ENCODE assay signal across 13 cellular contexts in genomic region chr6:106783631-106784566, GRCh38.
DNase-seq lines count a peak whose midpoint lies in the region; ATAC-seq and TF ChIP-seq lines count a peak whose summit lies in the region.
"Had no signal": no experiment of that assay in that cellular context is flagged by ENCODE, and none has a peak within 500 bp of the region (broad histone marks: within the 10 kb centered on the region; RNA-seq: fewer than 3 reads in every experiment).

No MANE protein-coding gene starts in this region.

- H3K27me3 ChIP-seq in OCI-LY1 (ENCODE audit: insufficient read depth, low read length), result no peaks in the 10 kb centered on the region
- no peaks in the 10 kb centered on the region for H3K27me3 ChIP-seq in SK-N-SH (ENCODE audit: insufficient read depth)

- no peak overlapping the region for H3K4me2 ChIP-seq in OCI-LY1 (ENCODE audit: low read length)
- H3K4me2 ChIP-seq in SK-N-SH, result no peak overlapping the region

- POLR2A ChIA-PET in SK-N-SH (lab: Yijun Ruan, JAX), result no interaction called here

- H3K9ac ChIP-seq in OCI-LY1 (ENCODE audit: low read length), result no peak overlapping the region
- no peak overlapping the region for H3K9ac ChIP-seq in SK-N-SH

- no peak for TF ChIP-seq EP300 in SK-N-SH (IDR thresholded peaks at IDR 0.05; ENCODE audit: borderline replicate concordance in 1 of 2, low read depth in 1 of 2, low read length in 1 of 2)

- DNase-seq in Calu3 (no peak), epithelial cell of proximal tubule (ENCODE audit: low read depth) (no peak), mucosa of gallbladder (ENCODE audit: low spot score) (peak; percentile 27), SK-N-SH (no peak), NCI-H69 (lab: John Stamatoyannopoulos, UW) (no peak)
- DNase-seq in natural killer cell treated with Interleukin-12 subunit alpha and Interleukin-12 subunit beta and Interleukin-15 and Interleukin-18, amount 100 ng/mL, for 72 hours (ENCODE audit: low spot score), result no peak
- DNase-seq: activated CD8-positive, alpha-beta T cell treated with anti-CD3 and anti-CD28 coated beads, Interleukin-2, amount 10 ng/mL, durations not matched to agents 7 days and 5 days; NCI-H1694 treated with DMSO at 0.1 percent for 48 hours; stimulated activated CD4-positive, alpha-beta T cell treated with anti-CD3 and anti-CD28 coated beads, Interleukin-12 subunit alpha, Interleukin-12 subunit beta, amount 100 ng/mL, for 4 hours; stimulated activated naive CD8-positive, alpha-beta T cell treated with anti-CD3 and anti-CD28 coated beads, Interleukin-15, Interleukin-2, amounts not matched to agents 100 U/mL and 50 U/mL, for 24 hours had no signal

- intact Hi-C loops in Calu3 (cut with micrococcal nuclease; ENCODE audit: unreplicated experiment), result no loop called here

- H3K9me3 Mint-ChIP-seq in Calu3 (ENCODE audit: low read depth, unreplicated experiment), result peaks cover 13% of the 10 kb centered on the region
- H3K9me3 Mint-ChIP-seq in natural killer cell treated with Interleukin-12 subunit alpha and Interleukin-12 subunit beta and Interleukin-15 and Interleukin-18, amount 100 ng/mL, for 72 hours, result no peaks in the 10 kb centered on the region

- peaks cover 3% of the 10 kb centered on the region for H3K9me3 ChIP-seq in OCI-LY1 (ENCODE audit: low read length)
- H3K9me3 ChIP-seq in SK-N-SH, result no peaks in the 10 kb centered on the region

- no peaks in the 10 kb centered on the region for H3K27me3 Mint-ChIP-seq in Calu3 (ENCODE audit: unreplicated experiment)
- H3K27me3 Mint-ChIP-seq in natural killer cell treated with Interleukin-12 subunit alpha and Interleukin-12 subunit beta and Interleukin-15 and Interleukin-18, amount 100 ng/mL, for 72 hours, result peaks cover 9 to 18% of the 10 kb centered on the region in 2 donors

- ATAC-seq in GM21381 (IDR thresholded peaks at IDR 0.05; ENCODE audit: unreplicated experiment), result no peak
- no peak for ATAC-seq in natural killer cell treated with Interleukin-12 subunit alpha and Interleukin-12 subunit beta and Interleukin-15 and Interleukin-18, amount 100 ng/mL, for 72 hours
- ATAC-seq: activated CD8-positive, alpha-beta T cell treated with anti-CD3 and anti-CD28 coated beads, Interleukin-2, amount 10 ng/mL, durations not matched to agents 7 days and 5 days; stimulated activated naive CD8-positive, alpha-beta T cell treated with anti-CD3 and anti-CD28 coated beads, Interleukin-15, Interleukin-2, amounts not matched to agents 100 U/mL and 50 U/mL, for 24 hours had no signal

- H3K79me2 ChIP-seq in OCI-LY1 (ENCODE audit: insufficient read depth, low read length) (no peaks in the 10 kb centered on the region), SK-N-SH (ENCODE audit: insufficient read depth) (no peaks in the 10 kb centered on the region)

- H3K4me1 Mint-ChIP-seq in Calu3 (ENCODE audit: low read depth, unreplicated experiment), result peaks cover 65% of the 10 kb centered on the region
- H3K4me1 Mint-ChIP-seq in natural killer cell treated with Interleukin-12 subunit alpha and Interleukin-12 subunit beta and Interleukin-15 and Interleukin-18, amount 100 ng/mL, for 72 hours (ENCODE audit: low read depth in 2 of 2), result no peaks in the 10 kb centered on the region

- H3F3A ChIP-seq in OCI-LY1 (ENCODE audit: insufficient read depth, low read length), result no peaks in the 10 kb centered on the region
- no peaks in the 10 kb centered on the region for H3F3A ChIP-seq in SK-N-SH (replicated peaks; ENCODE audit: insufficient read depth)

- no TSS peak for BruUV-seq in Calu3 (replicated peaks; lab: Mats Ljungman, UMichigan)

- H3K27ac Mint-ChIP-seq in Calu3 (ENCODE audit: unreplicated experiment), result peak overlapping the region; percentile 37
- no peak overlapping the region for H3K27ac Mint-ChIP-seq in natural killer cell treated with Interleukin-12 subunit alpha and Interleukin-12 subunit beta and Interleukin-15 and Interleukin-18, amount 100 ng/mL, for 72 hours
- H3K27ac Mint-ChIP-seq: activated CD8-positive, alpha-beta T cell treated with anti-CD3 and anti-CD28 coated beads, Interleukin-2, amount 10 ng/mL, durations not matched to agents 7 days and 5 days; activated T-helper 2 cell treated with anti-CD3 and anti-CD28 coated beads, Interferon-gamma antibody, Interleukin-2, Interleukin-4, amounts not matched to agents 10 μg/mL and 5 μg/mL and 100 μg/mL, durations not matched to agents 14 hours and 24 hours and 36 hours had no signal

- no peak overlapping the region for H3K27ac ChIP-seq in OCI-LY1 (ENCODE audit: low read depth, low read length, poor library complexity, severe bottlenecking)
- H3K27ac ChIP-seq in SK-N-SH (ENCODE audit: low read depth in 2 of 2, low read length in 1 of 2), result peak overlapping the region in 1 of 2 experiments; percentile 68; a peak in 2 of 4 replicates

- H3K4me3 Mint-ChIP-seq in Calu3 (ENCODE audit: low read depth, unreplicated experiment), result peak overlapping the region; percentile 5
- H3K4me3 Mint-ChIP-seq in natural killer cell treated with Interleukin-12 subunit alpha and Interleukin-12 subunit beta and Interleukin-15 and Interleukin-18, amount 100 ng/mL, for 72 hours, result no peak overlapping the region
- H3K4me3 Mint-ChIP-seq: activated CD8-positive, alpha-beta T cell treated with anti-CD3 and anti-CD28 coated beads, Interleukin-2, amount 10 ng/mL, durations not matched to agents 7 days and 5 days had no signal

- H3K9me2 ChIP-seq in OCI-LY1 (ENCODE audit: low read depth, low read length) (no peaks in the 10 kb centered on the region), SK-N-SH (no peaks in the 10 kb centered on the region)

- H3K36me3 Mint-ChIP-seq in Calu3 (ENCODE audit: insufficient read depth, unreplicated experiment), result peaks cover 49% of the 10 kb centered on the region
- H3K36me3 Mint-ChIP-seq in natural killer cell treated with Interleukin-12 subunit alpha and Interleukin-12 subunit beta and Interleukin-15 and Interleukin-18, amount 100 ng/mL, for 72 hours, result no peaks in the 10 kb centered on the region

- H3K4me3 ChIP-seq in OCI-LY1 (ENCODE audit: low read depth, low read length, poor library complexity, severe bottlenecking) (no peak overlapping the region), epithelial cell of proximal tubule (ENCODE audit: low read depth, low read length) (peak overlapping the region; percentile 73), SK-N-SH (ENCODE audit: low read depth in 2 of 2, low read length in 1 of 2) (no peak overlapping the region)

- H3K36me3 ChIP-seq in OCI-LY1 (ENCODE audit: insufficient read depth, low read length) (no peaks in the 10 kb centered on the region; the same call in 1 of the 2 replicates), SK-N-SH (replicated peaks in 1 of 2; ENCODE audit: control insufficient read depth in 1 of 2, insufficient read depth in 2 of 2, low read length in 1 of 2) (no peaks in the 10 kb centered on the region)

- CTCF ChIA-PET in Calu3 (lab: Charles Lee), result interaction anchor here (0.6 to 1.1 kb wide), 2 partner anchors 11 to 245 kb away, joined by 3 to 7 read pairs; no protein-coding TSS in a partner anchor
- CTCF ChIA-PET in SK-N-SH (lab: Yijun Ruan, JAX), result interaction anchor here (0.7 kb wide), 1 partner anchor 17 kb away, joined by 3 read pairs; no protein-coding TSS in a partner anchor

- TF ChIP-seq CTCF in Calu3 (IDR thresholded peaks at IDR 0.05; ENCODE audit: unreplicated experiment) (no peak), OCI-LY1 (IDR thresholded peaks at IDR 0.05; ENCODE audit: low read length) (no peak), epithelial cell of proximal tubule (conservative IDR thresholded peaks at IDR 0.05; ENCODE audit: low read depth, low read length) (no peak), SK-N-SH (IDR thresholded peaks at IDR 0.05) (no peak)

- H4K20me1 ChIP-seq in OCI-LY1 (ENCODE audit: insufficient read depth, low read length) (no peaks in the 10 kb centered on the region), SK-N-SH (ENCODE audit: insufficient read depth) (no peaks in the 10 kb centered on the region)

- 47% methylated on average over 3 of the region's 3 CpGs for WGBS in SK-N-SH (ENCODE audit: low lambda C conversion rate)

- H3K4me1 ChIP-seq in OCI-LY1 (ENCODE audit: insufficient read depth, low read length, severe bottlenecking) (peaks cover 19% of the 10 kb centered on the region), SK-N-SH (ENCODE audit: control insufficient read depth in 1 of 2, insufficient read depth in 2 of 2, low read depth in 1 of 2, low read length in 1 of 2) (peaks cover 0 to 26% of the 10 kb centered on the region in 2 experiments; a peak in 1 of 4 replicates)

- TF ChIP-seq RAD21 in SK-N-SH (IDR thresholded peaks at IDR 0.05; ENCODE audit: low read length), result no peak

- H2AFZ ChIP-seq in OCI-LY1 (ENCODE audit: low read length) (peak overlapping the region; percentile 68; the same call in 1 of the 2 replicates), SK-N-SH (ENCODE audit: low read depth) (no peak overlapping the region)

TF ChIP-seq in SK-N-SH, 30 proteins besides CTCF, POLR2A, EP300 and RAD21 (continues in another document):
- TF ChIP-seq USF1 (IDR thresholded peaks at IDR 0.05; ENCODE audit: borderline replicate concordance, low read depth), result no peak
- no peak for TF ChIP-seq TAF1 (IDR thresholded peaks at IDR 0.05; ENCODE audit: borderline replicate concordance, low read depth, low read length)
- no peak for TF ChIP-seq FOSL2 (IDR thresholded peaks at IDR 0.05; ENCODE audit: borderline replicate concordance, low read depth)
- TF ChIP-seq ZBTB33 (IDR thresholded peaks at IDR 0.05; ENCODE audit: borderline replicate concordance, low read depth), result no peak
- no peak for TF ChIP-seq RFX5 (IDR thresholded peaks at IDR 0.05; ENCODE audit: low read length)
- no peak for TF ChIP-seq TCF12 (IDR thresholded peaks at IDR 0.05)
